Comparison of ENCODE assay signal across 19 cellular contexts in genomic region chr17:2784864-2785263, GRCh38. TPM values are rescaled to one million over a fixed set of nuclear protein-coding genes. Genes with fewer than 3 reads are reported as not detected.
DNase-seq lines count a peak whose midpoint lies in the region; ATAC-seq and TF ChIP-seq lines count a peak whose summit lies in the region.
"Had no signal": no experiment of that assay in that cellular context is flagged by ENCODE, and none has a peak within 500 bp of the region (broad histone marks: within the 10 kb centered on the region; RNA-seq: fewer than 3 reads in every experiment).

No MANE protein-coding gene starts in this region.

- H2BK120ac ChIP-seq in trophoblast cell (ENCODE audit: insufficient read depth, low read length, poor library complexity) = no peak overlapping the region

- no peaks in the 10 kb centered on the region for H3K79me2 ChIP-seq in trophoblast cell (ENCODE audit: control insufficient read depth, insufficient read depth, low read length, poor library complexity)

- H4K91ac ChIP-seq in trophoblast cell (ENCODE audit: low read depth, low read length) = no peak overlapping the region

- no peak overlapping the region for H3K18ac ChIP-seq in trophoblast cell (ENCODE audit: low read length)

- H3K9ac ChIP-seq in BLaER1 = 0 out of 2 replicates have a peak overlapping the region, but pooled peaks have one; percentile 48
- H3K9ac ChIP-seq in trophoblast cell (ENCODE audit: low read length) = no peak overlapping the region

- H3K27ac ChIP-seq in BLaER1 (peak overlapping the region; percentile 20; the same call in 1 of the 2 replicates), trophoblast cell (ENCODE audit: low read depth, low read length) (no peak overlapping the region)

- H3K4me1 ChIP-seq in BLaER1 (peaks cover 75% of the 10 kb centered on the region), trophoblast cell (ENCODE audit: control insufficient read depth in 1 of 2, insufficient read depth in 2 of 2, low read length in 2 of 2) (no peaks in the 10 kb centered on the region)

- no peak for TF ChIP-seq CTCF in foreskin fibroblast (IDR thresholded peaks at IDR 0.05; ENCODE audit: low read depth, low read length)

- H3K4me2 ChIP-seq in BLaER1 = no peak overlapping the region
- H3K4me2 ChIP-seq in trophoblast cell (ENCODE audit: low read length) = no peak overlapping the region

- no peak overlapping the region for H2BK12ac ChIP-seq in trophoblast cell (ENCODE audit: low read length)

- H2AK5ac ChIP-seq in trophoblast cell (ENCODE audit: low read length) = no peak overlapping the region

- H3K4ac ChIP-seq in trophoblast cell (ENCODE audit: low read depth, low read length) = no peak overlapping the region

- no peak overlapping the region for H4K8ac ChIP-seq in trophoblast cell (ENCODE audit: low read depth, low read length)

- WGBS in trophoblast cell (ENCODE audit: extremely low coverage, insufficient coverage, insufficient read length) = no CpG with 5 or more reads among the region's 8 CpGs

- peak; percentile 15 for ATAC-seq in esophagus mucosa
- ATAC-seq: GM12878 had no signal

- H2AFZ ChIP-seq in trophoblast cell (ENCODE audit: insufficient read depth, low read length, poor library complexity) = no peak overlapping the region

- no peaks in the 10 kb centered on the region for H3K79me1 ChIP-seq in trophoblast cell (ENCODE audit: low read length)

- no peak overlapping the region for H2BK5ac ChIP-seq in trophoblast cell (ENCODE audit: low read depth, low read length, poor library complexity)

- no peak overlapping the region for H3K14ac ChIP-seq in trophoblast cell (ENCODE audit: low read length)

- no peaks in the 10 kb centered on the region for H3K27me3 ChIP-seq in BLaER1
- no peaks in the 10 kb centered on the region for H3K27me3 ChIP-seq in trophoblast cell (ENCODE audit: insufficient read depth, low read length)

- H3K23ac ChIP-seq in trophoblast cell (ENCODE audit: low read length) = no peak overlapping the region

- peak; percentile 25 for DNase-seq in M059J (ENCODE audit: low read depth)
- DNase-seq in trophoblast cell = peak; percentile 75 to 83
- DNase-seq in NCI-H2196 (lab: John Stamatoyannopoulos, UW; ENCODE audit: unreplicated experiment) = no peak
- DNase-seq in foreskin fibroblast = no peak
- no peak for DNase-seq in LoVo (ENCODE audit: low spot score)
- DNase-seq: 8988T; AML-193; C1 segment of cervical spinal cord; Calu3; CD4-positive, alpha-beta T cell; DMS 273 treated with DMSO at 0.1 percent for 48 hours; DMS79; HCEC 1CT; HFFc6 had no signal

- no peak overlapping the region for H4K12ac ChIP-seq in trophoblast cell (ENCODE audit: low read depth, low read length)

- H3K9me3 ChIP-seq in BLaER1 = no peaks in the 10 kb centered on the region
- H3K9me3 ChIP-seq in trophoblast cell (ENCODE audit: insufficient read depth, low read depth, low read length) = peaks cover 7% of the 10 kb centered on the region

- H4K20me1 ChIP-seq in BLaER1 = no peaks in the 10 kb centered on the region

- H3K36me3 ChIP-seq in BLaER1 (no peaks in the 10 kb centered on the region), trophoblast cell (ENCODE audit: control insufficient read depth in 1 of 2, insufficient read depth in 2 of 2, low read length in 2 of 2) (no peaks in the 10 kb centered on the region)

- no peak overlapping the region for H3K4me3 ChIP-seq in BLaER1
- H3K4me3 ChIP-seq in trophoblast cell (ENCODE audit: low read depth, low read length) = no peak overlapping the region
- H3K4me3 ChIP-seq in foreskin fibroblast (ENCODE audit: low read depth in 1 of 2, low read length in 2 of 2) = no peak overlapping the region
- H3K4me3 ChIP-seq: GM12878 had no signal

RNA-seq across cellular contexts. Expression of gene RAP1GAP2, which starts 11.4 kb away (rescaled TPM):
- 3.8 TPM in 2 replicates for total RNA-seq in M059J (2014; rRNA removed; shearing (Covaris generic))
- total RNA-seq in esophagus mucosa = 17.9 TPM
- 9.9 and 11.1 TPM in 2 replicates for polyA plus RNA-seq in trophoblast cell (2013)

RNA-seq across cellular contexts. Expression of gene CCDC92B, which starts 35.4 kb away (rescaled TPM):
- not detected in 2 replicates for total RNA-seq in M059J (2014; rRNA removed; shearing (Covaris generic))
- total RNA-seq in esophagus mucosa = 0.68 TPM
- polyA plus RNA-seq in trophoblast cell (2013) = 0.08 TPM in 2 replicates
- total RNA-seq: Calu3, GM12878, HFFc6, HT1080 had no signal
- polyA plus RNA-seq: GM12878, IgD-negative memory B cell had no signal

Comparison
In these comparisons a context has a peak if more than half of its experiments do, and no peak if none do; other contexts are left out.
1. DNase-seq: peak in M059J (single experiment) and trophoblast cell (2 of 2); none in NCI-H2196 (single experiment), foreskin fibroblast (0 of 2) and LoVo (single experiment).